ENCODE assay signal across 10 cellular contexts in genomic region chr2:223759569-223760430, GRCh38.
A peak's percentile ranks its signal among the peaks of the same experiment; 100 is the strongest.
DNase-seq lines count a peak whose midpoint lies in the region; ATAC-seq and TF ChIP-seq lines count a peak whose summit lies in the region.
"Had no signal": no experiment of that assay in that cellular context is flagged by ENCODE, and none has a peak within 500 bp of the region (broad histone marks: within the 10 kb centered on the region; RNA-seq: fewer than 3 reads in every experiment).

No MANE protein-coding gene starts in this region.

- H3K27ac ChIP-seq in uterus (no peak overlapping the region), Karpas-422 (ENCODE audit: low read length) (no peak overlapping the region)

- no peaks in the 10 kb centered on the region for H3K36me3 ChIP-seq in uterus
- H3K36me3 ChIP-seq in Karpas-422 (ENCODE audit: insufficient read depth, low read length) = no peaks in the 10 kb centered on the region

- TF ChIP-seq CTCF in MCF 10A (IDR thresholded peaks at IDR 0.05; ENCODE audit: unreplicated experiment) (no peak), uterus (IDR thresholded peaks at IDR 0.05) (no peak)

- no peaks in the 10 kb centered on the region for H3K27me3 Mint-ChIP-seq in MCF 10A (ENCODE audit: insufficient read depth, unreplicated experiment)
- no peaks in the 10 kb centered on the region for H3K27me3 Mint-ChIP-seq in activated naive CD4-positive, alpha-beta T cell treated with anti-CD3 and anti-CD28 coated beads, Interleukin-2, amount 10 ng/mL, durations not matched to agents 7 days and 5 days

- DNase-seq in Caki2 (ENCODE audit: low read depth) (peak; percentile 70), NCI-H226 (peak; percentile 90), MCF 10A (ENCODE audit: unreplicated experiment) (peak; percentile 95), mucosa of gallbladder (ENCODE audit: low spot score) (peak; percentile 41), uterus (no peak), Karpas-422 (no peak)
- no peak for DNase-seq in activated naive CD4-positive, alpha-beta T cell treated with anti-CD3 and anti-CD28 coated beads, Interleukin-2, amount 10 ng/mL, durations not matched to agents 7 days and 5 days
- DNase-seq: left cardiac atrium, NCI-H82 had no signal

- H3K27me3 ChIP-seq in uterus = no peaks in the 10 kb centered on the region
- H3K27me3 ChIP-seq in Karpas-422 (ENCODE audit: low read length) = no peaks in the 10 kb centered on the region

- no peak overlapping the region for H2AFZ ChIP-seq in Karpas-422 (ENCODE audit: low read length)

- intact Hi-C loops in MCF 10A (cut with micrococcal nuclease) = loop anchor here (1.0 to 2.0 kb wide), 5 partner anchors 32 to 101 kb away; no protein-coding TSS in a partner anchor
- intact Hi-C loops in uterus (cut with DNase I; ENCODE audit: low total_unique reads) = no loop called here

- H3K9ac ChIP-seq in Karpas-422 (ENCODE audit: low read length) = no peak overlapping the region

- no peaks in the 10 kb centered on the region for H3K9me3 ChIP-seq in uterus
- H3K9me3 ChIP-seq in Karpas-422 (ENCODE audit: low read length) = no peaks in the 10 kb centered on the region

- BruUV-seq in MCF 10A (replicated peaks; lab: Mats Ljungman, UMichigan) = TSS peak; percentile 78

- peak overlapping the region; percentile 42 for H3K4me3 Mint-ChIP-seq in MCF 10A (ENCODE audit: unreplicated experiment)
- H3K4me3 Mint-ChIP-seq in activated naive CD4-positive, alpha-beta T cell treated with anti-CD3 and anti-CD28 coated beads, Interleukin-2, amount 10 ng/mL, durations not matched to agents 7 days and 5 days = no peak overlapping the region

- ATAC-seq in HG03442 (IDR thresholded peaks at IDR 0.05; ENCODE audit: unreplicated experiment) = no peak

- H3K79me2 ChIP-seq in Karpas-422 (ENCODE audit: low read length) = no peaks in the 10 kb centered on the region

- peaks cover 27% of the 10 kb centered on the region for H3K4me1 Mint-ChIP-seq in MCF 10A (ENCODE audit: insufficient read depth, unreplicated experiment)
- peaks cover 31% of the 10 kb centered on the region for H3K4me1 Mint-ChIP-seq in activated naive CD4-positive, alpha-beta T cell treated with anti-CD3 and anti-CD28 coated beads, Interleukin-2, amount 10 ng/mL, durations not matched to agents 7 days and 5 days

- no peak overlapping the region for H3K4me3 ChIP-seq in uterus
- H3K4me3 ChIP-seq in Karpas-422 (ENCODE audit: low read length) = no peak overlapping the region

- TF ChIP-seq POLR2A in uterus (IDR thresholded peaks at IDR 0.05) = no peak

- no peaks in the 10 kb centered on the region for H3K9me2 ChIP-seq in Karpas-422 (replicated peaks; ENCODE audit: insufficient read depth, low read length)

- H3K27ac Mint-ChIP-seq in MCF 10A (ENCODE audit: low read depth, unreplicated experiment) = peak overlapping the region; percentile 94
- H3K27ac Mint-ChIP-seq in activated naive CD4-positive, alpha-beta T cell treated with anti-CD3 and anti-CD28 coated beads, Interleukin-2, amount 10 ng/mL, durations not matched to agents 7 days and 5 days = no peak overlapping the region

- in situ Hi-C loops in Caki2 (cut with HindIII; ENCODE audit: low pct_unique_long_range_greater_than_20kb, low sequenced_read_pairs) = no loop called here

- CTCF ChIA-PET in MCF 10A (lab: Yijun Ruan, JAX) = interaction anchor here (0.6 to 4.6 kb wide), 16 partner anchors 16 to 1205 kb away, joined by 3 to 42 read pairs (median 4); no protein-coding TSS in a partner anchor
- CTCF ChIA-PET in activated naive CD4-positive, alpha-beta T cell treated with anti-CD3 and anti-CD28 coated beads, Interleukin-2, amount 10 ng/mL, durations not matched to agents 7 days and 5 days (lab: Charles Lee) = interaction anchor here (0.7 to 1.5 kb wide), 3 partner anchors 16 to 117 kb away, joined by 3 to 4 read pairs (median 3); no protein-coding TSS in a partner anchor

- H3K36me3 Mint-ChIP-seq in MCF 10A (ENCODE audit: insufficient read depth, unreplicated experiment) = peaks cover 5% of the 10 kb centered on the region
- peaks cover 1% of the 10 kb centered on the region for H3K36me3 Mint-ChIP-seq in activated naive CD4-positive, alpha-beta T cell treated with anti-CD3 and anti-CD28 coated beads, Interleukin-2, amount 10 ng/mL, durations not matched to agents 7 days and 5 days

- H3K4me2 ChIP-seq in Karpas-422 (ENCODE audit: low read depth, low read length, poor library complexity, severe bottlenecking) = no peak overlapping the region

- H4K20me1 ChIP-seq in Karpas-422 (ENCODE audit: insufficient read depth, low read depth, low read length) = no peaks in the 10 kb centered on the region

- no peaks in the 10 kb centered on the region for H3K4me1 ChIP-seq in uterus
- H3K4me1 ChIP-seq in Karpas-422 (ENCODE audit: low read length) = no peaks in the 10 kb centered on the region

- POLR2A ChIA-PET in MCF 10A (lab: Yijun Ruan, JAX) = interaction anchor here (0.6 to 4.6 kb wide), 37 partner anchors 10 to 900 kb away, joined by 3 to 66 read pairs (median 4); partner anchors contain the start of genes AP1S3 and MRPL44

- no peaks in the 10 kb centered on the region for H3K9me3 Mint-ChIP-seq in MCF 10A (ENCODE audit: unreplicated experiment)
- no peaks in the 10 kb centered on the region for H3K9me3 Mint-ChIP-seq in activated naive CD4-positive, alpha-beta T cell treated with anti-CD3 and anti-CD28 coated beads, Interleukin-2, amount 10 ng/mL, durations not matched to agents 7 days and 5 days

Comparison
In these comparisons a context has a peak if more than half of its experiments do, and no peak if none do; other contexts are left out.
1. DNase-seq: peak in Caki2 (single experiment), NCI-H226 (single experiment), MCF 10A (single experiment) and mucosa of gallbladder (single experiment); none in activated naive CD4-positive, alpha-beta T cell treated with anti-CD3 and anti-CD28 coated beads, Interleukin-2, amount 10 ng/mL, durations not matched to agents 7 days and 5 days (single experiment), uterus (0 of 2) and Karpas-422 (single experiment).